ENCODE assay signal across 9 cellular contexts in genomic region chr20:58851221-58851968, GRCh38. TPM values are rescaled to one million over a fixed set of nuclear protein-coding genes. Genes with fewer than 3 reads are reported as not detected.
DNase-seq lines count a peak whose midpoint lies in the region; ATAC-seq and TF ChIP-seq lines count a peak whose summit lies in the region.
"Had no signal": no experiment of that assay in that cellular context is flagged by ENCODE, and none has a peak within 500 bp of the region (broad histone marks: within the 10 kb centered on the region; RNA-seq: fewer than 3 reads in every experiment).

No MANE protein-coding gene starts in this region.

- no peaks in the 10 kb centered on the region for H3K27me3 ChIP-seq in ovary

- H3K27ac ChIP-seq in ovary = no peak overlapping the region

- TF ChIP-seq CTCF in epithelial cell of proximal tubule (conservative IDR thresholded peaks at IDR 0.05; ENCODE audit: low read depth, low read length) (no peak), ovary (IDR thresholded peaks at IDR 0.05) (no peak)

- intact Hi-C loops in ovary (cut with DNase I) = loop anchor here in 1 of 4 donors (10.0 kb wide), 1 partner anchor 617 kb away; no protein-coding TSS in a partner anchor

- H3K9me3 ChIP-seq in ovary = no peaks in the 10 kb centered on the region

- WGBS in ovary, 3 donors = 47 to 64% (median 49%) methylated on average over 41 of the region's 41 CpGs

- H3K36me3 ChIP-seq in ovary = no peaks in the 10 kb centered on the region

- ATAC-seq in GM19328 (IDR thresholded peaks at IDR 0.05; ENCODE audit: unreplicated experiment) (no peak), GM18868 (IDR thresholded peaks at IDR 0.05; ENCODE audit: unreplicated experiment) (no peak)

- peak overlapping the region; percentile 76 for H3K4me3 ChIP-seq in epithelial cell of proximal tubule (ENCODE audit: low read depth, low read length)
- H3K4me3 ChIP-seq in ovary = peak overlapping the region; percentile 40

- peak; percentile 36 for DNase-seq in ELF-1 (ENCODE audit: low read depth, low spot score)
- DNase-seq in NCI-H1930 (lab: John Stamatoyannopoulos, UW) = peak; percentile 13 to 37
- DNase-seq in epithelial cell of proximal tubule (ENCODE audit: low read depth) = no peak
- DNase-seq in ovary = no peak
- DNase-seq in ureter (ENCODE audit: low spot score) = no peak
- no peak for DNase-seq in DMS53 treated with DMSO at 0.1 percent for 48 hours (lab: John Stamatoyannopoulos, UW; ENCODE audit: unreplicated experiment)

- TF ChIP-seq EP300 in ovary (IDR thresholded peaks at IDR 0.05) = no peak

- no peaks in the 10 kb centered on the region for H3K4me1 ChIP-seq in ovary (ENCODE audit: insufficient read depth)

- TF ChIP-seq POLR2A in ovary (IDR thresholded peaks at IDR 0.05) = no peak

RNA-seq across cellular contexts. Expression of gene GNAS-AS1, which starts 0.7 kb away (rescaled TPM):
- total RNA-seq in epithelial cell of proximal tubule (0.35 and 0.51 TPM in 2 replicates), ovary (under 1 TPM in 5 of 7 donors, not detected in 2; 0.12 to 0.37 (median 0.18) TPM), ureter (2.4 TPM)
- polyA plus RNA-seq in ovary = under 1 TPM; 0.10 to 0.22 TPM
- total RNA-seq: lung microvascular endothelial cell had no signal

RNA-seq across cellular contexts. Expression of gene GNAS, which starts 1.1 kb away (rescaled TPM):
- total RNA-seq in epithelial cell of proximal tubule = 492 and 828 TPM in 2 replicates
- total RNA-seq in ovary = 100 to 1,000 TPM; 330 to 852 (median 669) TPM
- 1,000 to 10,000 TPM in 1 of 2 donors, 100 to 1,000 TPM in 1; 731 to 1,311 TPM for polyA plus RNA-seq in ovary
- 940 TPM for total RNA-seq in ureter

Comparison
In these comparisons a context has a peak if more than half of its experiments do, and no peak if none do; other contexts are left out.
1. DNase-seq: peak in ELF-1 (single experiment) and NCI-H1930 (2 of 2); none in epithelial cell of proximal tubule (single experiment), ovary (0 of 5), ureter (single experiment) and DMS53 treated with DMSO at 0.1 percent for 48 hours (single experiment).